ENCODE assay signal across 20 cellular contexts in the genomic region with DNA sequence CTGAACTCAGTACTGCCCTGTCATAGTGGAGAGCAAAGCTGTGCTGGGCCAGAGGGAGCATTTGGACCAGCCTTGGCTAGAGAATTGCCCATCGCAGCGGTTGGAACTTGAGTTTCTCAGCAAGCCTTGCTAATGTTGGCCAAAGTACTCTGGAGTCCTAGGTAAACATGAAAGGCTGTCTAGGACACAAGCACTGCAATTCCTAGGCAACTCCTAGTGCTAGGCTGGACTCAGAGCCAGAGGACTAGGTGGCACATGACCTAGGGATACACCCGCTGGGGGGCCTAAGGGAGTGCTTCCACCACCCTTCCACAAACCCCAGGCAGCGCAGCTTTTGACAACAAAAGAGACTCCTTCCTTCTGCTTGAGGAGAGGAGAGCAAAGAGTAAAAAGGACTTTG. TPM values are rescaled to one million over a fixed set of nuclear protein-coding genes. Genes with fewer than 3 reads are reported as not detected.
DNase-seq lines count a peak whose midpoint lies in the region; ATAC-seq and TF ChIP-seq lines count a peak whose summit lies in the region.
"Had no signal": no experiment of that assay in that cellular context is flagged by ENCODE, and none has a peak within 500 bp of the region (broad histone marks: within the 10 kb centered on the region; RNA-seq: fewer than 3 reads in every experiment).

No MANE protein-coding gene starts in this region.

- H3K4me1 Mint-ChIP-seq in neural crest cell, result no peaks in the 10 kb centered on the region
- H3K4me1 Mint-ChIP-seq in stimulated activated memory B cell treated with anti-CD40 and anti-IgM and Interleukin-4, amounts not matched to agents 10 μg/mL and 1 μg/mL and 100 μg/mL, for 72 hours, result peaks cover 28% of the 10 kb centered on the region

- peak overlapping the region; percentile 39 for H4K91ac ChIP-seq in IMR-90 (ENCODE audit: insufficient read depth, low read depth, low read length)

- intact Hi-C loops in IMR-90 (cut with micrococcal nuclease), result no loop called here
- intact Hi-C loops in upper lobe of right lung (cut with DNase I), result no loop called here

- H3K27ac ChIP-seq in IMR-90 (ENCODE audit: insufficient read depth, low read length) (peak overlapping the region; percentile 62; the same call in 1 of the 2 replicates), fibroblast of lung (ENCODE audit: insufficient read depth, low read length) (peak overlapping the region; percentile 20), upper lobe of right lung (no peak overlapping the region)
- H3K27ac ChIP-seq: PC-9, SJSA1 had no signal

- H3K9me1 ChIP-seq in IMR-90 (ENCODE audit: insufficient read depth, low read length), result no peaks in the 10 kb centered on the region; the same call in 1 of the 2 replicates

- H3K27ac Mint-ChIP-seq in neural crest cell (ENCODE audit: unreplicated experiment), result peak overlapping the region; percentile 5
- H3K27ac Mint-ChIP-seq in stimulated activated memory B cell treated with anti-CD40 and anti-IgM and Interleukin-4, amounts not matched to agents 10 μg/mL and 1 μg/mL and 100 μg/mL, for 72 hours, result no peak overlapping the region
- H3K27ac Mint-ChIP-seq: B cell had no signal

- H3K36me3 ChIP-seq in IMR-90 (ENCODE audit: control insufficient read depth, insufficient read depth, low read length) (peaks cover 3% of the 10 kb centered on the region), fibroblast of lung (ENCODE audit: control insufficient read depth, insufficient read depth, low read length) (peaks cover 3% of the 10 kb centered on the region), upper lobe of right lung (no peaks in the 10 kb centered on the region)

- no peak overlapping the region for H3K4me3 Mint-ChIP-seq in neural crest cell
- H3K4me3 Mint-ChIP-seq in stimulated activated memory B cell treated with anti-CD40 and anti-IgM and Interleukin-4, amounts not matched to agents 10 μg/mL and 1 μg/mL and 100 μg/mL, for 72 hours, result no peak overlapping the region
- H3K4me3 Mint-ChIP-seq: B cell had no signal

- no peak overlapping the region for H2AK9ac ChIP-seq in IMR-90 (replicated peaks; ENCODE audit: low read depth, low read length, poor library complexity)

- peak overlapping the region; percentile 41; the same call in 1 of the 2 replicates for H2BK120ac ChIP-seq in IMR-90 (ENCODE audit: low read depth, low read length)

- H4K20me1 ChIP-seq in IMR-90 (ENCODE audit: insufficient read depth, low read length) (peaks cover 18% of the 10 kb centered on the region), fibroblast of lung (ENCODE audit: control insufficient read depth, extremely low read depth, insufficient read depth, low read length) (no peaks in the 10 kb centered on the region)

- no peak for TF ChIP-seq CTCF in IMR-90 (conservative IDR thresholded peaks at IDR 0.05; ENCODE audit: low read depth, low read length)
- TF ChIP-seq CTCF in fibroblast of lung (conservative IDR thresholded peaks at IDR 0.05 in 1 of 2, IDR thresholded peaks at IDR 0.05 in 1 of 2; ENCODE audit: low read depth in 1 of 2, low read length in 2 of 2), result no peak
- no peak for TF ChIP-seq CTCF in neural crest cell (conservative IDR thresholded peaks at IDR 0.05)
- TF ChIP-seq CTCF in upper lobe of right lung (IDR thresholded peaks at IDR 0.05), result no peak

- CTCF ChIA-PET in IMR-90 (lab: Yijun Ruan, JAX), result no interaction called here

- peak overlapping the region; percentile 43; the same call in 1 of the 2 replicates for H3K4ac ChIP-seq in IMR-90 (ENCODE audit: low read depth, low read length)

- peak overlapping the region; percentile 20; the same call in 1 of the 2 replicates for H3K23ac ChIP-seq in IMR-90 (ENCODE audit: low read depth, low read length)

- H3K18ac ChIP-seq in IMR-90 (ENCODE audit: low read depth, low read length), result peak overlapping the region; percentile 5; the same call in 1 of the 2 replicates

- H2BK20ac ChIP-seq in IMR-90 (ENCODE audit: low read depth, low read length), result peak overlapping the region; percentile 24; the same call in 1 of the 2 replicates

- no TSS peak for BruUV-seq in IMR-90 (replicated peaks; lab: Mats Ljungman, UMichigan)

- in situ Hi-C loops in IMR-90 (cut with MboI; ENCODE audit: low sequenced_read_pairs), result no loop called here

- TF ChIP-seq POLR2A in IMR-90 (IDR thresholded peaks at IDR 0.05; ENCODE audit: low read depth, low read length), result no peak

- POLR2A ChIA-PET in IMR-90 (lab: Charles Lee; ENCODE audit: unreplicated experiment), result no interaction called here

- ATAC-seq in IMR-90 (ENCODE audit: low read depth), result peak; percentile 16; the same call in 1 of the 2 replicates
- peak; percentile 78 for ATAC-seq in upper lobe of right lung
- ATAC-seq in stimulated activated memory B cell treated with anti-CD40 and anti-IgM and Interleukin-4, amounts not matched to agents 10 μg/mL and 1 μg/mL and 100 μg/mL, for 72 hours, result no peak

- no peak overlapping the region for H3K4me3 ChIP-seq in IMR-90 (ENCODE audit: insufficient read depth, low read depth, low read length)
- H3K4me3 ChIP-seq in fibroblast of lung (replicated peaks in 1 of 4; ENCODE audit: control extremely low read depth in 1 of 4, insufficient read depth in 1 of 4, low read depth in 3 of 4, low read length in 4 of 4), result no peak overlapping the region
- no peak overlapping the region for H3K4me3 ChIP-seq in upper lobe of right lung
- H3K4me3 ChIP-seq: PC-9, SJSA1 had no signal

- H3K9ac ChIP-seq in IMR-90 (ENCODE audit: low read depth, low read length) (no peak overlapping the region), fibroblast of lung (ENCODE audit: insufficient read depth, low read length) (no peak overlapping the region)

- H3K9me3 ChIP-seq in IMR-90 (ENCODE audit: control insufficient read depth, insufficient read depth, low read length) (no peaks in the 10 kb centered on the region), fibroblast of lung (ENCODE audit: control insufficient read depth, insufficient read depth, low read depth, low read length) (no peaks in the 10 kb centered on the region), upper lobe of right lung (no peaks in the 10 kb centered on the region)
- H3K9me3 ChIP-seq: SJSA1 had no signal

- H4K8ac ChIP-seq in IMR-90 (ENCODE audit: low read depth in 2 of 2, low read length in 2 of 2), result peak overlapping the region in 1 of 2 experiments; percentile 47; a peak in 2 of 4 replicates

- no peak overlapping the region for H2AFZ ChIP-seq in IMR-90 (replicated peaks; ENCODE audit: low read length, poor library complexity)
- H2AFZ ChIP-seq in fibroblast of lung (ENCODE audit: low read length), result no peak overlapping the region
- H2AFZ ChIP-seq: PC-9 had no signal

- DNase-seq in IMR-90 (no peak), fibroblast of lung (ENCODE audit: low read depth in 2 of 2) (no peak), neural crest cell (ENCODE audit: low read depth, low spot score) (no peak), upper lobe of right lung (no peak), AG20443 (ENCODE audit: low spot score) (no peak)
- DNase-seq in activated naive CD4-positive, alpha-beta T cell treated with Interleukin-2 at 50 U/mL for 16 hours, result no peak
- DNase-seq: ACHN; Calu3; CD4-positive, CD25-positive, alpha-beta regulatory T cell; DMS79; KG1; NCI-H1436; NCI-H2029; NCI-H2171; NCI-H446 treated with DMSO at 0.1 percent for 48 hours; NCI-H774; PC-9 had no signal

- H3K4me1 ChIP-seq in IMR-90 (ENCODE audit: control insufficient read depth, insufficient read depth, low read length) (peaks cover 7% of the 10 kb centered on the region; the same call in 1 of the 2 replicates), fibroblast of lung (ENCODE audit: control insufficient read depth, extremely low read depth, insufficient read depth, low read length) (peaks cover 3% of the 10 kb centered on the region), upper lobe of right lung (no peaks in the 10 kb centered on the region)

- H3K27me3 ChIP-seq in IMR-90 (ENCODE audit: control insufficient read depth, insufficient read depth, low read length), result no peaks in the 10 kb centered on the region; the same call in 1 of the 2 replicates
- no peaks in the 10 kb centered on the region for H3K27me3 ChIP-seq in fibroblast of lung (ENCODE audit: control insufficient read depth, insufficient read depth, low read length)
- no peaks in the 10 kb centered on the region for H3K27me3 ChIP-seq in upper lobe of right lung
- H3K27me3 ChIP-seq: SJSA1 had no signal

- dilution Hi-C loops in IMR-90 (cut with HindIII; ENCODE audit: low sequenced_read_pairs, unreplicated experiment), result no loop called here

- no peak overlapping the region for H3K4me2 ChIP-seq in IMR-90 (ENCODE audit: low read depth, low read length)
- H3K4me2 ChIP-seq in fibroblast of lung (ENCODE audit: extremely low read depth, insufficient read depth, low read length), result peak overlapping the region; percentile 25
- H3K4me2 ChIP-seq: PC-9 had no signal

- no peak overlapping the region; the same call in 1 of the 2 replicates for H3K56ac ChIP-seq in IMR-90 (ENCODE audit: extremely low read depth, insufficient read depth, low read length)

- no peaks in the 10 kb centered on the region for H3K27me3 Mint-ChIP-seq in neural crest cell (ENCODE audit: low read depth)
- H3K27me3 Mint-ChIP-seq in stimulated activated memory B cell treated with anti-CD40 and anti-IgM and Interleukin-4, amounts not matched to agents 10 μg/mL and 1 μg/mL and 100 μg/mL, for 72 hours, result no peaks in the 10 kb centered on the region
- H3K27me3 Mint-ChIP-seq: B cell; CD4-positive, CD25-positive, alpha-beta regulatory T cell had no signal

- no CpG with 5 or more reads among the region's 4 CpGs for WGBS in IMR-90 (ENCODE audit: extremely low coverage in 2 of 2, insufficient read length in 1 of 2), 2 experiments

- H2AK5ac ChIP-seq in IMR-90 (ENCODE audit: low read depth, low read length), result no peak overlapping the region; the same call in 1 of the 2 replicates

- H3K14ac ChIP-seq in IMR-90 (replicated peaks; ENCODE audit: low read depth, low read length), result 0 out of 2 replicates have a peak overlapping the region, but pooled peaks have one; percentile 4

- H4K5ac ChIP-seq in IMR-90 (ENCODE audit: low read depth, low read length), result no peak overlapping the region; the same call in 1 of the 2 replicates

- peaks cover 12% of the 10 kb centered on the region for H3K79me2 ChIP-seq in fibroblast of lung (ENCODE audit: control insufficient read depth, insufficient read depth, low read length)

- peaks cover 12% of the 10 kb centered on the region for H3K9me3 Mint-ChIP-seq in neural crest cell
- H3K9me3 Mint-ChIP-seq in stimulated activated memory B cell treated with anti-CD40 and anti-IgM and Interleukin-4, amounts not matched to agents 10 μg/mL and 1 μg/mL and 100 μg/mL, for 72 hours, result no peaks in the 10 kb centered on the region

- H2BK5ac ChIP-seq in IMR-90 (ENCODE audit: low read depth, low read length, poor library complexity, severe bottlenecking), result peak overlapping the region; percentile 79

- peaks cover 0 to 28% of the 10 kb centered on the region in 2 experiments; a peak in 2 of 4 replicates for H3K79me1 ChIP-seq in IMR-90 (ENCODE audit: low read depth in 1 of 2, low read length in 2 of 2)

- peaks cover 28% of the 10 kb centered on the region for H3K36me3 Mint-ChIP-seq in neural crest cell (ENCODE audit: low read depth)
- peaks cover 57% of the 10 kb centered on the region for H3K36me3 Mint-ChIP-seq in stimulated activated memory B cell treated with anti-CD40 and anti-IgM and Interleukin-4, amounts not matched to agents 10 μg/mL and 1 μg/mL and 100 μg/mL, for 72 hours

- 0 out of 3 replicates have a peak overlapping the region, but pooled peaks have one; percentile 14 for H2BK15ac ChIP-seq in IMR-90 (ENCODE audit: low read depth, low read length)

- TF ChIP-seq RAD21 in IMR-90 (IDR thresholded peaks at IDR 0.05; ENCODE audit: low read length), result no peak

RNA-seq across cellular contexts. Expression of a gene that starts 15.0 kb away (rescaled TPM):
- total RNA-seq in IMR-90 (2012; rRNA removed) (16.4 and 17.6 TPM in 2 replicates), fibroblast of lung (8.5 and 18.3 TPM in 2 replicates), neural crest cell (52.7 and 55.5 TPM in 2 replicates), upper lobe of right lung (35.2 TPM)
- polyA plus RNA-seq in IMR-90 (2012; rRNA removed) (25.9 and 28.0 TPM in 2 replicates), fibroblast of lung (26.6 and 31.3 TPM in 2 replicates)
- polyA plus RNA-seq in IMR-90 (2012; cell fraction: cytosol; rRNA removed), result 10.8 and 19.7 TPM in 2 replicates
- 20.7 and 64.4 TPM in 2 replicates for polyA plus RNA-seq in IMR-90 (2012; cell fraction: nucleus; rRNA removed; ENCODE audit: low replicate concordance)
- 15.8 and 20.6 TPM in 2 replicates for polyA plus RNA-seq in fibroblast of lung (2012)
- 60.7 and 71.2 TPM in 2 replicates for polyA minus RNA-seq in fibroblast of lung (ENCODE audit: low replicate concordance)
